ENCODE assay signal across 19 cellular contexts in the genomic region with DNA sequence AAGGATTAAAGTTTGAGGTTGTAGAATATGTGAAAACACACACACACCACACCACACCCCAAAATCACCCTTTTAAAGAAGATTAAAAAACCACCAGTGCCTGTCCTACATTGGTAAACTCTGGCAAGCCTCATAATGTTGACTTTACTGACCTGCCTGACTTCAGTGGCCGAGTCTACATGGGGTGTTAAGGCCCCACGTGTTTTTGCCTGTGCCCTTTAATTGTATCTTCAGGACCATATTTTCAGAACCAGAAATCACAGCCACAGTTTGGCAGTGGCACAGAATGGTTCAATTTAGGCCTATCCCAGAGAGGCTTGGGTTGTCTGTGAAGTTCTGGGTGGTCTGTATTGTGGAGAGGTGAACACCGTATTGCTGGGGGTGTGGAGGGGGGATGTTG. TPM values are rescaled to one million over a fixed set of nuclear protein-coding genes. Genes with fewer than 3 reads are reported as not detected.
DNase-seq lines count a peak whose midpoint lies in the region; ATAC-seq and TF ChIP-seq lines count a peak whose summit lies in the region.
"Had no signal": no experiment of that assay in that cellular context is flagged by ENCODE, and none has a peak within 500 bp of the region (broad histone marks: within the 10 kb centered on the region; RNA-seq: fewer than 3 reads in every experiment).

No MANE protein-coding gene starts in this region.

- 53 to 71% (median 61%) methylated on average over 3 of the region's 3 CpGs for WGBS in heart left ventricle, 4 donors
- WGBS in prostate gland = 63% methylated on average over 3 of the region's 3 CpGs
- WGBS in upper lobe of left lung, 2 donors = 59 to 66% methylated on average over 3 of the region's 3 CpGs

- no peak for TF ChIP-seq EP300 in upper lobe of left lung (IDR thresholded peaks at IDR 0.05)

- no peaks in the 10 kb centered on the region for H3K27me3 ChIP-seq in heart left ventricle
- H3K27me3 ChIP-seq in left lung = no peaks in the 10 kb centered on the region
- H3K27me3 ChIP-seq in prostate gland (replicated peaks; ENCODE audit: insufficient read depth) = no peaks in the 10 kb centered on the region
- H3K27me3 ChIP-seq in upper lobe of left lung = no peaks in the 10 kb centered on the region

- intact Hi-C loops in heart left ventricle (cut with DNase I) = loop anchor here in 1 of 10 donors (5.0 kb wide), 1 partner anchor 61 kb away; no protein-coding TSS in a partner anchor
- intact Hi-C loops in left ventricle myocardium superior (cut with micrococcal nuclease) = no loop called here
- intact Hi-C loops in left lung (cut with DNase I) = no loop called here
- intact Hi-C loops in prostate gland (cut with DNase I) = no loop called here

- H3K27ac ChIP-seq in heart left ventricle (peak overlapping the region in 10 of 12 donors; percentile 12 to 76 (median 62)), left lung (peak overlapping the region; percentile 26 to 38), prostate gland (peak overlapping the region; percentile 6 to 33), upper lobe of left lung (peak overlapping the region; percentile 49 to 87 (median 72))

- TF ChIP-seq POLR2A in heart left ventricle (IDR thresholded peaks at IDR 0.05) (no peak), prostate gland (IDR thresholded peaks at IDR 0.05) (no peak), upper lobe of left lung (IDR thresholded peaks at IDR 0.05) (no peak)

- no peak overlapping the region for H3K4me3 ChIP-seq in heart left ventricle
- no peak overlapping the region for H3K4me3 ChIP-seq in left lung
- no peak overlapping the region for H3K4me3 ChIP-seq in prostate gland
- H3K4me3 ChIP-seq in upper lobe of left lung = no peak overlapping the region

- H3K36me3 ChIP-seq in heart left ventricle (peaks cover 0 to 16% (median 0%) of the 10 kb centered on the region in 9 donors), left lung (no peaks in the 10 kb centered on the region), prostate gland (peaks cover 0 to 4% of the 10 kb centered on the region in 2 donors), upper lobe of left lung (peaks cover 0 to 55% (median 31%) of the 10 kb centered on the region in 4 donors)

- no peak for DNase-seq in heart left ventricle
- no peak for DNase-seq in left ventricle myocardium superior
- no peak for DNase-seq in left lung
- DNase-seq in prostate gland (ENCODE audit: low spot score) = no peak
- DNase-seq in upper lobe of left lung = no peak
- DNase-seq in NCI-H526 (lab: John Stamatoyannopoulos, UW) = no peak
- DNase-seq in germinal center (ENCODE audit: low spot score) = no peak
- DNase-seq in C1 segment of cervical spinal cord (lab: John Stamatoyannopoulos, UW) = no peak
- DNase-seq: activated CD4-positive, alpha-beta T cell treated with anti-CD3 and anti-CD28 coated beads for 1 hour; activated CD8-positive, alpha-beta memory T cell treated with anti-CD3 and anti-CD28 coated beads for 24 hours; activated T-cell treated with anti-CD3 and anti-CD28 coated beads, Interleukin-2, amount 50 U/mL, for 48 hours; COR-L47; islet precursor cell; NCI-H1694; SW 1271; trophoblast cell had no signal

- TF ChIP-seq CTCF in heart left ventricle (IDR thresholded peaks at IDR 0.05) (no peak), left lung (IDR thresholded peaks at IDR 0.05) (no peak), prostate gland (IDR thresholded peaks at IDR 0.05) (no peak), upper lobe of left lung (IDR thresholded peaks at IDR 0.05) (no peak)

- H3K9me3 ChIP-seq in heart left ventricle (no peaks in the 10 kb centered on the region), left lung (no peaks in the 10 kb centered on the region), prostate gland (no peaks in the 10 kb centered on the region), upper lobe of left lung (no peaks in the 10 kb centered on the region)

- ATAC-seq in heart left ventricle (no peak), left ventricle myocardium superior (no peak), left lung (no peak), upper lobe of left lung (ENCODE audit: low FRiP score in 2 of 2) (no peak)

- H3K4me1 ChIP-seq in heart left ventricle = peaks cover 26 to 100% (median 81%) of the 10 kb centered on the region in 12 donors
- H3K4me1 ChIP-seq in left lung = peaks cover 27 to 75% of the 10 kb centered on the region in 2 donors
- H3K4me1 ChIP-seq in prostate gland (replicated peaks) = peaks cover 28% of the 10 kb centered on the region
- H3K4me1 ChIP-seq in upper lobe of left lung = peaks cover 86 to 97% (median 93%) of the 10 kb centered on the region in 4 donors

RNA-seq across cellular contexts. Expression of gene ZBTB16, which starts 33.4 kb away (rescaled TPM):
- total RNA-seq in heart left ventricle (100 to 1,000 TPM in 2 of 9 donors, 10 to 100 TPM in 7; 15.3 to 130 (median 62.8) TPM), left ventricle myocardium superior (67.3 TPM), left lung (10 to 100 TPM; 52.5 to 55.6 TPM), prostate gland (100 to 1,000 TPM; 171 to 230 TPM), upper lobe of left lung (100 to 1,000 TPM; 110 to 584 (median 179) TPM)
- 10 to 100 TPM; 44.0 to 86.1 TPM for polyA plus RNA-seq in heart left ventricle
- total RNA-seq: A172, Daoy, H4 had no signal

Comparison
In these comparisons a context has a peak if more than half of its experiments do, and no peak if none do; other contexts are left out.
1. H3K27ac ChIP-seq: peak in every context shown above with its lines; median percentile 72 in upper lobe of left lung; 62 in heart left ventricle; 32 in left lung; 20 in prostate gland.